In genomic region chr17:2023692-2024571, GRCh38 we compare ENCODE assay signal across 8 cellular contexts. TPM values are rescaled to one million over a fixed set of nuclear protein-coding genes. Genes with fewer than 3 reads are reported as not detected.
DNase-seq lines count a peak whose midpoint lies in the region; ATAC-seq and TF ChIP-seq lines count a peak whose summit lies in the region.

No MANE protein-coding gene starts in this region.

- no peak overlapping the region for H3K27ac Mint-ChIP-seq in T-helper 2 cell treated with Interferon-gamma antibody and Interleukin-4, amounts not matched to agents 5 μg/mL and 100 μg/mL, for 36 hours
- H3K27ac Mint-ChIP-seq in memory B cell, result no peak overlapping the region

- BruUV-seq in A673 (replicated peaks; lab: Mats Ljungman, UMichigan), result no TSS peak

- H3K9me3 ChIP-seq in A673 (ENCODE audit: low read depth, low read length, poor library complexity, severe bottlenecking), result no peaks in the 10 kb centered on the region
- H3K9me3 ChIP-seq in thymus (ENCODE audit: control insufficient read depth), result no peaks in the 10 kb centered on the region

- H3K4me1 Mint-ChIP-seq in T-helper 2 cell treated with Interferon-gamma antibody and Interleukin-4, amounts not matched to agents 5 μg/mL and 100 μg/mL, for 36 hours (ENCODE audit: low read depth), result peaks cover 8% of the 10 kb centered on the region
- H3K4me1 Mint-ChIP-seq in memory B cell, result peaks cover 10% of the 10 kb centered on the region

- peak; percentile 63 for ATAC-seq in memory B cell (ENCODE audit: low read depth)

- peak; percentile 68 for DNase-seq in A673 (ENCODE audit: low spot score)
- DNase-seq in HEK293T (ENCODE audit: extremely low spot score), result peak; percentile 66
- no peak for DNase-seq in T-helper 2 cell treated with Interferon-gamma antibody and Interleukin-4, amounts not matched to agents 5 μg/mL and 100 μg/mL, for 36 hours (ENCODE audit: low spot score)
- DNase-seq in dermis blood vessel endothelial cell, result peak; percentile 39
- peak in 1 of 2 donors; percentile 55 for DNase-seq in memory B cell (ENCODE audit: low spot score in 2 of 2)
- no peak for DNase-seq in COLO829 (ENCODE audit: low spot score)
- no peak for DNase-seq in globus pallidus (ENCODE audit: low spot score)

- peaks cover 70% of the 10 kb centered on the region for H3K27me3 Mint-ChIP-seq in T-helper 2 cell treated with Interferon-gamma antibody and Interleukin-4, amounts not matched to agents 5 μg/mL and 100 μg/mL, for 36 hours (ENCODE audit: low read depth)
- H3K27me3 Mint-ChIP-seq in memory B cell, result peaks cover 21% of the 10 kb centered on the region

- H3K4me3 ChIP-seq in A673 (ENCODE audit: low read depth, low read length, poor library complexity, severe bottlenecking), result peak overlapping the region; percentile 67
- H3K4me3 ChIP-seq in thymus (ENCODE audit: low read length), result peak overlapping the region; percentile 63

- H3K27me3 ChIP-seq in A673 (replicated peaks; ENCODE audit: insufficient read depth, low read depth, low read length, poor library complexity) (peaks cover 13% of the 10 kb centered on the region), thymus (ENCODE audit: control insufficient read depth, insufficient read depth) (peaks cover 59% of the 10 kb centered on the region)

- H3K27ac ChIP-seq in A673 (ENCODE audit: low read depth, low read length, poor library complexity, severe bottlenecking), result no peak overlapping the region
- no peak overlapping the region for H3K27ac ChIP-seq in thymus (ENCODE audit: low read depth)

- 3% methylated on average over 85 of the region's 85 CpGs for WGBS in thymus

- intact Hi-C loops in A673 (cut with micrococcal nuclease; ENCODE audit: unreplicated experiment), result no loop called here

- H3K4me3 Mint-ChIP-seq in T-helper 2 cell treated with Interferon-gamma antibody and Interleukin-4, amounts not matched to agents 5 μg/mL and 100 μg/mL, for 36 hours, result peak overlapping the region; percentile 50
- H3K4me3 Mint-ChIP-seq in memory B cell, result peak overlapping the region; percentile 70

- POLR2A ChIA-PET in A673 (lab: Charles Lee; ENCODE audit: low non-redundant PET) (interaction anchor here (0.6 kb wide), 1 partner anchor 12 kb away, joined by 4 read pairs; no protein-coding TSS in a partner anchor), HEK293T (lab: Yijun Ruan, JAX) (interaction anchor here (0.8 kb wide), 1 partner anchor 121 kb away, joined by 3 read pairs; no protein-coding TSS in a partner anchor)

- H3K9me3 Mint-ChIP-seq in T-helper 2 cell treated with Interferon-gamma antibody and Interleukin-4, amounts not matched to agents 5 μg/mL and 100 μg/mL, for 36 hours, result no peaks in the 10 kb centered on the region
- no peaks in the 10 kb centered on the region for H3K9me3 Mint-ChIP-seq in memory B cell

- H3K36me3 ChIP-seq in A673 (ENCODE audit: insufficient read depth, low read length, poor library complexity, severe bottlenecking) (no peaks in the 10 kb centered on the region), thymus (ENCODE audit: control insufficient read depth, insufficient read depth) (no peaks in the 10 kb centered on the region)

- peaks cover 4% of the 10 kb centered on the region for H3K36me3 Mint-ChIP-seq in T-helper 2 cell treated with Interferon-gamma antibody and Interleukin-4, amounts not matched to agents 5 μg/mL and 100 μg/mL, for 36 hours (ENCODE audit: low read depth)
- H3K36me3 Mint-ChIP-seq in memory B cell, result peaks cover 2% of the 10 kb centered on the region

- H3K4me1 ChIP-seq in A673 (ENCODE audit: insufficient read depth, low read length, poor library complexity, severe bottlenecking), result peaks cover 33% of the 10 kb centered on the region
- peaks cover 18% of the 10 kb centered on the region for H3K4me1 ChIP-seq in thymus (ENCODE audit: control insufficient read depth, insufficient read depth, low read length)

- CTCF ChIA-PET in A673 (lab: Charles Lee), result no interaction called here
- CTCF ChIA-PET in HEK293T (lab: Yijun Ruan, JAX), result interaction anchor here (0.6 to 2.6 kb wide), 6 partner anchors 13 to 307 kb away, joined by 3 to 19 read pairs (median 3); no protein-coding TSS in a partner anchor

- no peak; the same call in 1 of the 2 replicates for TF ChIP-seq CTCF in A673 (conservative IDR thresholded peaks at IDR 0.05; ENCODE audit: low read depth, low read length)

TF ChIP-seq in HEK293T, 16 proteins besides CTCF, POLR2A, EP300 and RAD21:
- TF ChIP-seq PKNOX1 (IDR thresholded peaks at IDR 0.05) (no peak), L3MBTL2 (conservative IDR thresholded peaks at IDR 0.05) (peak; percentile 56), ELF4 (IDR thresholded peaks at IDR 0.05) (no peak), FOXM1 (IDR thresholded peaks at IDR 0.05; ENCODE audit: borderline replicate concordance) (no peak), SUZ12 (IDR thresholded peaks at IDR 0.05) (no peak), LEF1 (IDR thresholded peaks at IDR 0.05; ENCODE audit: borderline replicate concordance) (no peak)

RNA-seq across cellular contexts. Expression of gene RTN4RL1, which starts 1.2 kb away (rescaled TPM):
- 0.80 and 1.0 TPM in 2 replicates for total RNA-seq in A673 (2021)
- total RNA-seq in dermis blood vessel endothelial cell, result 0.51 and 0.60 TPM in 2 replicates
- 0.68 TPM for polyA plus RNA-seq in thymus

RNA-seq across cellular contexts. Expression of gene DPH1, which starts 6.0 kb away (rescaled TPM):
- total RNA-seq in A673 (2021) (51.1 and 60.8 TPM in 2 replicates), dermis blood vessel endothelial cell (18.4 and 25.7 TPM in 2 replicates)
- 26.4 TPM for polyA plus RNA-seq in thymus

RNA-seq across cellular contexts. Expression of gene OVCA2, which starts 17.9 kb away (rescaled TPM):
- total RNA-seq in A673 (2021) (30.7 and 33.1 TPM in 2 replicates), dermis blood vessel endothelial cell (43.5 and 77.1 TPM in 2 replicates)
- polyA plus RNA-seq in thymus, result 81.8 TPM

RNA-seq across cellular contexts. Expression of gene HIC1, which starts 31.0 kb away (rescaled TPM):
- total RNA-seq in A673 (2021), result 0.84 and 1.5 TPM in 2 replicates
- 117 and 120 TPM in 2 replicates for total RNA-seq in dermis blood vessel endothelial cell
- polyA plus RNA-seq in thymus, result 4.2 TPM

Comparison
In these comparisons a context has a peak if more than half of its experiments do, and no peak if none do; other contexts are left out.
1. DNase-seq: peak in A673 (single experiment), HEK293T (single experiment) and dermis blood vessel endothelial cell (single experiment); none in T-helper 2 cell treated with Interferon-gamma antibody and Interleukin-4, amounts not matched to agents 5 μg/mL and 100 μg/mL, for 36 hours (single experiment), COLO829 (single experiment) and globus pallidus (single experiment).